In genomic region chr17:17213775-17214174, GRCh38 we compare ENCODE assay signal across 16 cellular contexts.
"Had no signal": no experiment of that assay in that cellular context is flagged by ENCODE, and none has a peak within 500 bp of the region (broad histone marks: within the 10 kb centered on the region; RNA-seq: fewer than 3 reads in every experiment).

No MANE protein-coding gene starts in this region.

- H3K4me1 Mint-ChIP-seq: nephron had no signal

- DNase-seq: erythroblast; foreskin keratinocyte; left lung; mesenchymal stem cell; midbrain; psoas muscle; retina; sigmoid colon; stimulated activated CD4-positive, alpha-beta T cell treated with anti-CD3 and anti-CD28 coated beads, Interleukin-2, amount 100 ng/mL, for 24 hours; stimulated activated naive CD4-positive, alpha-beta T cell treated with Interleukin-2 at 50 U/mL for 16 hours; trophoblast cell had no signal

- H3K9me3 Mint-ChIP-seq: nephron had no signal

- H3K4me3 Mint-ChIP-seq: nephron had no signal

- H3K4me1 ChIP-seq: foreskin keratinocyte, left lung, sigmoid colon had no signal

- H3K27ac Mint-ChIP-seq: nephron had no signal

- H3K9me3 ChIP-seq: left lung, psoas muscle, sigmoid colon had no signal

- FAIRE-seq: endothelial cell of umbilical vein, keratinocyte had no signal

- H3K27ac ChIP-seq: foreskin keratinocyte, left lung, sigmoid colon, skin epidermis had no signal

- H3K4me3 ChIP-seq: left lung, lung, psoas muscle, sigmoid colon, skin epidermis had no signal

- H3K27me3 ChIP-seq: foreskin keratinocyte, left lung, sigmoid colon had no signal

- ATAC-seq: foreskin keratinocyte, left lung, psoas muscle had no signal
